Comparison of ENCODE assay signal across 14 cellular contexts in genomic region chr1:24364605-24364974, GRCh38. TPM values are rescaled to one million over a fixed set of nuclear protein-coding genes. Genes with fewer than 3 reads are reported as not detected.
DNase-seq lines count a peak whose midpoint lies in the region; ATAC-seq, FAIRE-seq and TF ChIP-seq lines count a peak whose summit lies in the region.
"Had no signal": no experiment of that assay in that cellular context is flagged by ENCODE, and none has a peak within 500 bp of the region (broad histone marks: within the 10 kb centered on the region; RNA-seq: fewer than 3 reads in every experiment).

No MANE protein-coding gene starts in this region.

- peaks cover 13% of the 10 kb centered on the region for H3F3A ChIP-seq in SK-N-SH (replicated peaks; ENCODE audit: insufficient read depth)

- no peak for TF ChIP-seq EP300 in SK-N-SH (IDR thresholded peaks at IDR 0.05; ENCODE audit: borderline replicate concordance in 1 of 2, low read depth in 1 of 2, low read length in 1 of 2)

- no peak for TF ChIP-seq CTCF in SK-N-SH (IDR thresholded peaks at IDR 0.05)
- no peak for TF ChIP-seq CTCF in foreskin keratinocyte (conservative IDR thresholded peaks at IDR 0.05)

- H3K4me1 ChIP-seq in SK-N-SH (ENCODE audit: control insufficient read depth in 1 of 2, insufficient read depth in 2 of 2, low read depth in 1 of 2, low read length in 1 of 2) (peaks cover 11 to 15% of the 10 kb centered on the region in 2 experiments), foreskin keratinocyte (peaks cover 29% of the 10 kb centered on the region), small intestine (ENCODE audit: control insufficient read depth in 2 of 2, insufficient read depth in 1 of 2, low read depth in 1 of 2, low read length in 1 of 2) (peaks cover 0 to 5% of the 10 kb centered on the region in 2 donors)

- CTCF ChIA-PET in SK-N-SH (lab: Yijun Ruan, JAX), result interaction anchor here (0.8 to 5.1 kb wide), 3 partner anchors 27 to 214 kb away, joined by 3 to 41 read pairs (median 33); no protein-coding TSS in a partner anchor

- H3K4me3 ChIP-seq in H7 (ENCODE audit: insufficient read depth, low read depth, low read length) (no peak overlapping the region), SK-N-SH (ENCODE audit: low read depth in 2 of 2, low read length in 1 of 2) (no peak overlapping the region), small intestine (ENCODE audit: low read depth in 1 of 2, low read length in 2 of 2) (no peak overlapping the region)
- H3K4me3 ChIP-seq: GM12878 had no signal

- peak; percentile 32 for DNase-seq in H7
- no peak for DNase-seq in SK-N-SH
- no peak for DNase-seq in foreskin keratinocyte
- DNase-seq in small intestine, result peak; percentile 32
- DNase-seq in NCI-H774 (lab: John Stamatoyannopoulos, UW), result no peak
- no peak for DNase-seq in activated CD4-positive, alpha-beta T cell treated with anti-CD3 and anti-CD28 coated beads for 48 hours
- DNase-seq in activated CD4-positive, CD25-positive, alpha-beta regulatory T cell (lab: John Stamatoyannopoulos, UW), result no peak
- DNase-seq: Karpas-422 had no signal

- no peak for ATAC-seq in foreskin keratinocyte
- no peak for ATAC-seq in GM19023 (IDR thresholded peaks at IDR 0.05; ENCODE audit: unreplicated experiment)

- H3K9me2 ChIP-seq in SK-N-SH, result no peaks in the 10 kb centered on the region

- H3K27me3 ChIP-seq in H7 (ENCODE audit: control insufficient read depth, insufficient read depth, low read length) (no peaks in the 10 kb centered on the region), SK-N-SH (ENCODE audit: insufficient read depth) (no peaks in the 10 kb centered on the region), foreskin keratinocyte (no peaks in the 10 kb centered on the region), small intestine (ENCODE audit: control insufficient read depth in 2 of 2, insufficient read depth in 2 of 2, low read length in 2 of 2) (no peaks in the 10 kb centered on the region)

- H3K9me3 ChIP-seq in SK-N-SH, result no peaks in the 10 kb centered on the region
- H3K9me3 ChIP-seq in small intestine (ENCODE audit: control insufficient read depth, low read depth), result no peaks in the 10 kb centered on the region

- no peak overlapping the region for H2AFZ ChIP-seq in SK-N-SH (ENCODE audit: low read depth)

- no peak overlapping the region; the same call in 1 of the 2 replicates for H3K9ac ChIP-seq in SK-N-SH

- H3K27ac ChIP-seq in SK-N-SH (ENCODE audit: low read depth in 2 of 2, low read length in 1 of 2) (peak overlapping the region in 1 of 2 experiments; percentile 73; a peak in 3 of 4 replicates), foreskin keratinocyte (peak overlapping the region; percentile 98), small intestine (ENCODE audit: low read depth in 1 of 2, low read length in 1 of 2) (no peak overlapping the region)

- no peaks in the 10 kb centered on the region for H4K20me1 ChIP-seq in SK-N-SH (ENCODE audit: insufficient read depth)

- whole genome bisulfite sequencing in SK-N-SH (ENCODE audit: low lambda C conversion rate), result 38% methylated on average over 2 of the region's 2 CpGs
- 16 to 39% (median 29%) methylated on average over 2 of the region's 2 CpGs for WGBS in small intestine, 3 donors

- H3K4me2 ChIP-seq in SK-N-SH, result peak overlapping the region; percentile 39

- POLR2A ChIA-PET in SK-N-SH (lab: Yijun Ruan, JAX), result no interaction called here

- FAIRE-seq in small intestine (lab: Jason Lieb, UNC), result no peak
- FAIRE-seq: GM12878, urothelium cell line had no signal

- no peak for TF ChIP-seq RAD21 in SK-N-SH (IDR thresholded peaks at IDR 0.05; ENCODE audit: low read length)

- H3K79me2 ChIP-seq in SK-N-SH (ENCODE audit: insufficient read depth), result no peaks in the 10 kb centered on the region

- H3K36me3 ChIP-seq in H7 (replicated peaks; ENCODE audit: control insufficient read depth, insufficient read depth, low read length) (no peaks in the 10 kb centered on the region), SK-N-SH (replicated peaks in 1 of 2; ENCODE audit: control insufficient read depth in 1 of 2, insufficient read depth in 2 of 2, low read length in 1 of 2) (no peaks in the 10 kb centered on the region), small intestine (ENCODE audit: control insufficient read depth in 2 of 2, insufficient read depth in 2 of 2, low read length in 2 of 2) (no peaks in the 10 kb centered on the region)

TF ChIP-seq in SK-N-SH, 30 proteins besides CTCF, POLR2A, EP300 and RAD21 (continues in another document):
- TF ChIP-seq GABPA (IDR thresholded peaks at IDR 0.05; ENCODE audit: low read depth) (no peak), NRF1 (IDR thresholded peaks at IDR 0.05; ENCODE audit: low read depth, low read length) (no peak), SIN3A (IDR thresholded peaks at IDR 0.05; ENCODE audit: borderline replicate concordance, low read depth, low read length) (no peak), SMC3 (IDR thresholded peaks at IDR 0.05; ENCODE audit: low read depth, low read length) (no peak), ELF1 (IDR thresholded peaks at IDR 0.05) (no peak), USF2 (IDR thresholded peaks at IDR 0.05; ENCODE audit: borderline replicate concordance, low read depth, low read length) (no peak), RFX5 (IDR thresholded peaks at IDR 0.05; ENCODE audit: low read length) (no peak), FOSL2 (IDR thresholded peaks at IDR 0.05; ENCODE audit: borderline replicate concordance, low read depth) (no peak), FOXJ3 (CRISPR knock-in tag; IDR thresholded peaks at IDR 0.05) (no peak), MEF2A (IDR thresholded peaks at IDR 0.05; ENCODE audit: borderline replicate concordance, low read depth) (no peak), RXRA (IDR thresholded peaks at IDR 0.05; ENCODE audit: borderline replicate concordance, low read depth) (no peak), MAX (IDR thresholded peaks at IDR 0.05; ENCODE audit: low read depth) (no peak), EZH2phosphoT487 (IDR thresholded peaks at IDR 0.05; ENCODE audit: borderline replicate concordance, low read depth) (no peak), JUND (IDR thresholded peaks at IDR 0.05) (no peak), IRF3 (IDR thresholded peaks at IDR 0.05; ENCODE audit: low read depth, low read length) (no peak), NFIC (IDR thresholded peaks at IDR 0.05; ENCODE audit: borderline replicate concordance) (no peak)

RNA-seq across cellular contexts. Expression of gene GRHL3, which starts 45.4 kb away (rescaled TPM):
- 0.21 and 0.33 TPM in 2 replicates for total RNA-seq in H7 (2014; rRNA removed; shearing (Covaris generic))
- polyA plus RNA-seq in SK-N-SH (2012; rRNA removed) (0.05 TPM in 1 of 2 replicates, not detected in the other), foreskin keratinocyte (1.2 and 1.5 TPM in 2 replicates), small intestine (under 1 TPM in 2 of 3 donors, not detected in 1; 0.28 to 0.67 TPM)
- polyA plus RNA-seq in SK-N-SH (2012; cell fraction: cytosol; rRNA removed), result 0.03 TPM in 1 of 2 replicates, not detected in the other
- polyA plus RNA-seq in SK-N-SH (2012; cell fraction: nucleus; rRNA removed), result 0.02 TPM in 1 of 2 replicates, not detected in the other
- 2.2 and 2.5 TPM in 2 replicates for total RNA-seq in foreskin keratinocyte
- total RNA-seq: Daoy, pulmonary artery endothelial cell had no signal
- polyA plus RNA-seq: BJ had no signal

RNA-seq across cellular contexts. Expression of gene STPG1, which starts 49.0 kb away (rescaled TPM):
- total RNA-seq in H7 (2014; rRNA removed; shearing (Covaris generic)), result 13.8 and 18.7 TPM in 2 replicates
- polyA plus RNA-seq in SK-N-SH (2012; rRNA removed) (8.6 and 8.7 TPM in 2 replicates), foreskin keratinocyte (12.5 and 14.0 TPM in 2 replicates), small intestine (10 to 100 TPM in 1 of 3 donors, 1 to 10 TPM in 2; 6.5 to 10.3 (median 6.5) TPM)
- polyA plus RNA-seq in SK-N-SH (2012; cell fraction: cytosol; rRNA removed), result 6.7 and 8.0 TPM in 2 replicates
- polyA plus RNA-seq in SK-N-SH (2012; cell fraction: nucleus; rRNA removed), result 8.3 and 8.9 TPM in 2 replicates
- total RNA-seq in foreskin keratinocyte, result 13.2 and 16.4 TPM in 2 replicates

RNA-seq across cellular contexts. Expression of gene NIPAL3, which starts 51.0 kb away (rescaled TPM):
- total RNA-seq in H7 (2014; rRNA removed; shearing (Covaris generic)), result 8.9 and 21.9 TPM in 2 replicates
- polyA plus RNA-seq in SK-N-SH (2012; rRNA removed), result 20.3 and 28.6 TPM in 2 replicates
- polyA plus RNA-seq in SK-N-SH (2012; cell fraction: cytosol; rRNA removed), result 17.2 and 24.0 TPM in 2 replicates
- polyA plus RNA-seq in SK-N-SH (2012; cell fraction: nucleus; rRNA removed), result 17.4 and 17.9 TPM in 2 replicates
- 42.6 and 46.6 TPM in 2 replicates for total RNA-seq in foreskin keratinocyte
- polyA plus RNA-seq in foreskin keratinocyte, result 18.7 and 20.3 TPM in 2 replicates
- polyA plus RNA-seq in small intestine, result 10 to 100 TPM in 2 of 3 donors, 1 to 10 TPM in 1; 4.9 to 15.9 (median 10.7) TPM

Comparison
In these comparisons a context has a peak if more than half of its experiments do, and no peak if none do; other contexts are left out.
1. DNase-seq: peak in H7 (single experiment) and small intestine (single experiment); none in SK-N-SH (single experiment), foreskin keratinocyte (0 of 2), NCI-H774 (single experiment), activated CD4-positive, alpha-beta T cell treated with anti-CD3 and anti-CD28 coated beads for 48 hours (single experiment) and activated CD4-positive, CD25-positive, alpha-beta regulatory T cell (0 of 4).